ENCODE assay signal across 15 cellular contexts in genomic region chr5:32002755-32003154, GRCh38.
DNase-seq lines count a peak whose midpoint lies in the region; ATAC-seq, FAIRE-seq and TF ChIP-seq lines count a peak whose summit lies in the region.
"Had no signal": no experiment of that assay in that cellular context is flagged by ENCODE, and none has a peak within 500 bp of the region (broad histone marks: within the 10 kb centered on the region; RNA-seq: fewer than 3 reads in every experiment).

No MANE protein-coding gene starts in this region.

- H3K9ac ChIP-seq in OCI-LY1 (ENCODE audit: low read length): no peak overlapping the region
- H3K9ac ChIP-seq in neural progenitor cell: no peak overlapping the region
- H3K9ac ChIP-seq: GM23248 had no signal

- peak; percentile 99 for FAIRE-seq in urothelium cell line (lab: Jason Lieb, UNC)
- FAIRE-seq: A549, GM18507 had no signal

- H3K27me3 ChIP-seq in OCI-LY1 (ENCODE audit: insufficient read depth, low read length) (no peaks in the 10 kb centered on the region), neural progenitor cell (no peaks in the 10 kb centered on the region)

- H3K27me3 Mint-ChIP-seq in stimulated activated naive CD8-positive, alpha-beta T cell treated with anti-CD3 and anti-CD28 coated beads, Interleukin-15, amount 100 ng/mL, for 72 hours: no peaks in the 10 kb centered on the region
- peaks cover 6% of the 10 kb centered on the region for H3K27me3 Mint-ChIP-seq in neural progenitor cell (ENCODE audit: insufficient read depth, low read depth)

- H3K27ac Mint-ChIP-seq in stimulated activated naive CD8-positive, alpha-beta T cell treated with anti-CD3 and anti-CD28 coated beads, Interleukin-15, amount 100 ng/mL, for 72 hours: no peak overlapping the region
- no peak overlapping the region for H3K27ac Mint-ChIP-seq in neural progenitor cell
- H3K27ac Mint-ChIP-seq: CD14-positive monocyte; CD8-positive, alpha-beta T cell had no signal

- H3K4me1 ChIP-seq in OCI-LY1 (ENCODE audit: insufficient read depth, low read length, severe bottlenecking): peaks cover 52% of the 10 kb centered on the region
- no peaks in the 10 kb centered on the region for H3K4me1 ChIP-seq in neural progenitor cell
- H3K4me1 ChIP-seq: A549 had no signal

- H3K4me1 Mint-ChIP-seq in stimulated activated naive CD8-positive, alpha-beta T cell treated with anti-CD3 and anti-CD28 coated beads, Interleukin-15, amount 100 ng/mL, for 72 hours: no peaks in the 10 kb centered on the region
- peaks cover 4% of the 10 kb centered on the region for H3K4me1 Mint-ChIP-seq in neural progenitor cell
- H3K4me1 Mint-ChIP-seq: CD14-positive monocyte had no signal

- H3K4me2 ChIP-seq in OCI-LY1 (ENCODE audit: low read length) (no peak overlapping the region), neural progenitor cell (no peak overlapping the region)
- H3K4me2 ChIP-seq: A549 had no signal

- H3K9me3 ChIP-seq in OCI-LY1 (ENCODE audit: low read length) (no peaks in the 10 kb centered on the region), neural progenitor cell (ENCODE audit: low read depth) (no peaks in the 10 kb centered on the region)
- H3K9me3 ChIP-seq: A549 had no signal

- H3K36me3 ChIP-seq in OCI-LY1 (ENCODE audit: insufficient read depth, low read length) (peaks cover 40% of the 10 kb centered on the region), neural progenitor cell (no peaks in the 10 kb centered on the region)

- H4K20me1 ChIP-seq in OCI-LY1 (ENCODE audit: insufficient read depth, low read length) (no peaks in the 10 kb centered on the region), neural progenitor cell (ENCODE audit: low read depth) (no peaks in the 10 kb centered on the region)

- TF ChIP-seq CTCF in OCI-LY1 (IDR thresholded peaks at IDR 0.05; ENCODE audit: low read length): no peak
- TF ChIP-seq CTCF in neural progenitor cell (IDR thresholded peaks at IDR 0.05): no peak

- no peak for DNase-seq in stimulated activated naive CD8-positive, alpha-beta T cell treated with anti-CD3 and anti-CD28 coated beads, Interleukin-15, amount 100 ng/mL, for 72 hours
- DNase-seq in stimulated activated naive CD8-positive, alpha-beta T cell treated with anti-CD3 and anti-CD28 coated beads, Interleukin-15, Interleukin-2, amounts not matched to agents 100 U/mL and 50 U/mL, for 24 hours: no peak
- DNase-seq in mesenteric fat pad (ENCODE audit: low spot score) (peak; percentile 6), urothelium cell line (ENCODE audit: low spot score) (no peak), occipital lobe (lab: John Stamatoyannopoulos, UW) (no peak), DMS 273 (lab: John Stamatoyannopoulos, UW; ENCODE audit: unreplicated experiment) (no peak), neural progenitor cell (ENCODE audit: low spot score) (no peak)
- DNase-seq: CD8-positive, alpha-beta T cell; COR-L47; GM23248; H7 had no signal

- no peak overlapping the region for H3K4me3 Mint-ChIP-seq in stimulated activated naive CD8-positive, alpha-beta T cell treated with anti-CD3 and anti-CD28 coated beads, Interleukin-15, amount 100 ng/mL, for 72 hours
- H3K4me3 Mint-ChIP-seq in neural progenitor cell: no peak overlapping the region
- H3K4me3 Mint-ChIP-seq: CD14-positive monocyte; CD8-positive, alpha-beta T cell had no signal

- H3K36me3 Mint-ChIP-seq in neural progenitor cell: no peaks in the 10 kb centered on the region
- H3K36me3 Mint-ChIP-seq: CD14-positive monocyte; CD8-positive, alpha-beta T cell had no signal

- H3K4me3 ChIP-seq in OCI-LY1 (ENCODE audit: low read depth, low read length, poor library complexity, severe bottlenecking): no peak overlapping the region
- H3K4me3 ChIP-seq in neural progenitor cell: no peak overlapping the region
- H3K4me3 ChIP-seq: A549, GM23248 had no signal

- no peaks in the 10 kb centered on the region for H3K9me2 ChIP-seq in OCI-LY1 (ENCODE audit: low read depth, low read length)

- H3K79me2 ChIP-seq in OCI-LY1 (ENCODE audit: insufficient read depth, low read length): peaks cover 4% of the 10 kb centered on the region; the same call in 1 of the 2 replicates
- H3K79me2 ChIP-seq in neural progenitor cell (ENCODE audit: low read depth): no peaks in the 10 kb centered on the region

- H3K27ac ChIP-seq in OCI-LY1 (ENCODE audit: low read depth, low read length, poor library complexity, severe bottlenecking): peak overlapping the region; percentile 26
- H3K27ac ChIP-seq in neural progenitor cell: no peak overlapping the region
- H3K27ac ChIP-seq: A549, GM23248 had no signal

- H3F3A ChIP-seq in OCI-LY1 (ENCODE audit: insufficient read depth, low read length) (0 out of 2 replicates have a peak, but pooled peaks cover 4% of the 10 kb centered on the region), neural progenitor cell (ENCODE audit: low read depth) (no peaks in the 10 kb centered on the region)

- peaks cover 10 to 15% of the 10 kb centered on the region in 2 donors for H3K9me3 Mint-ChIP-seq in stimulated activated naive CD8-positive, alpha-beta T cell treated with anti-CD3 and anti-CD28 coated beads, Interleukin-15, amount 100 ng/mL, for 72 hours
- H3K9me3 Mint-ChIP-seq in neural progenitor cell: no peaks in the 10 kb centered on the region
- H3K9me3 Mint-ChIP-seq: CD8-positive, alpha-beta T cell had no signal

- peak; percentile 21 for ATAC-seq in stimulated activated naive CD8-positive, alpha-beta T cell treated with anti-CD3 and anti-CD28 coated beads, Interleukin-15, amount 100 ng/mL, for 72 hours
- ATAC-seq in stimulated activated naive CD8-positive, alpha-beta T cell treated with anti-CD3 and anti-CD28 coated beads, Interleukin-15, Interleukin-2, amounts not matched to agents 100 U/mL and 50 U/mL, for 24 hours: no peak
- ATAC-seq: A549; CD8-positive, alpha-beta T cell had no signal

- H2AFZ ChIP-seq in OCI-LY1 (ENCODE audit: low read length) (no peak overlapping the region), neural progenitor cell (replicated peaks) (no peak overlapping the region)
- H2AFZ ChIP-seq: GM23248 had no signal
